Comparison of ENCODE assay signal across 8 cellular contexts in genomic region chr22:38069372-38070249, GRCh38. TPM values are rescaled to one million over a fixed set of nuclear protein-coding genes. Genes with fewer than 3 reads are reported as not detected.
A peak's percentile ranks its signal among the peaks of the same experiment; 100 is the strongest.
DNase-seq lines count a peak whose midpoint lies in the region; ATAC-seq and TF ChIP-seq lines count a peak whose summit lies in the region.

No MANE protein-coding gene starts in this region.

- peak; percentile 53 for TF ChIP-seq CTCF in DND-41 (IDR thresholded peaks at IDR 0.05; ENCODE audit: borderline replicate concordance, extremely low read depth, low read length, poor library complexity, severe bottlenecking)
- TF ChIP-seq CTCF in OCI-LY7 (conservative IDR thresholded peaks at IDR 0.05; ENCODE audit: low read length), result peak; percentile 63
- no peak for TF ChIP-seq CTCF in body of pancreas (IDR thresholded peaks at IDR 0.05)

- no peak for TF ChIP-seq POLR2A in body of pancreas (IDR thresholded peaks at IDR 0.05)

- H3K27me3 ChIP-seq in DND-41 (ENCODE audit: insufficient read depth, low read length, poor library complexity), result peaks cover 4% of the 10 kb centered on the region
- no peaks in the 10 kb centered on the region for H3K27me3 ChIP-seq in body of pancreas

- WGBS in body of pancreas, 2 donors, result 84 to 87% methylated on average over 13 to 19 of the region's 21 CpGs

- DNase-seq in DND-41, result peak; percentile 28
- DNase-seq in OCI-LY7 (ENCODE audit: low spot score), result peak; percentile 15
- peak; percentile 77 for DNase-seq in fibroblast of peridontal ligament (ENCODE audit: extremely low read depth)
- peak; percentile 86 for DNase-seq in pons (ENCODE audit: low spot score)
- DNase-seq in SKM-1 treated with dmso at 0.1 percent for 144 hours (lab: John Stamatoyannopoulos, UW; ENCODE audit: unreplicated experiment), result no peak
- DNase-seq in stimulated activated CD4-positive, alpha-beta T cell treated with anti-CD3 and anti-CD28 coated beads, Interleukin-1b, Interleukin-23, amount 100 ng/mL, for 48 hours, result no peak
- no peak for DNase-seq in body of pancreas

- H3K4me1 ChIP-seq in DND-41 (ENCODE audit: insufficient read depth, low read length) (no peaks in the 10 kb centered on the region), OCI-LY7 (ENCODE audit: insufficient read depth, low read length, poor library complexity, severe bottlenecking) (no peaks in the 10 kb centered on the region), body of pancreas (no peaks in the 10 kb centered on the region)

- intact Hi-C loops in OCI-LY7 (cut with micrococcal nuclease; ENCODE audit: unreplicated experiment), result no loop called here
- intact Hi-C loops in body of pancreas (cut with DNase I), result no loop called here

- CTCF ChIA-PET in OCI-LY7 (lab: Charles Lee; ENCODE audit: unreplicated experiment), result no interaction called here

- H2AFZ ChIP-seq in DND-41 (ENCODE audit: low read depth, low read length), result no peak overlapping the region
- H2AFZ ChIP-seq in OCI-LY7 (ENCODE audit: low read length), result no peak overlapping the region

- no TSS peak for BruUV-seq in OCI-LY7 (replicated peaks; lab: Mats Ljungman, UMichigan)

- H3K36me3 ChIP-seq in DND-41 (ENCODE audit: insufficient read depth, low read length), result no peaks in the 10 kb centered on the region
- H3K36me3 ChIP-seq in OCI-LY7 (ENCODE audit: insufficient read depth, low read length), result no peaks in the 10 kb centered on the region
- peaks cover 0 to 39% of the 10 kb centered on the region in 2 donors for H3K36me3 ChIP-seq in body of pancreas (replicated peaks in 1 of 2; ENCODE audit: insufficient read depth in 1 of 2, low read depth in 2 of 2)

- H3K79me2 ChIP-seq in DND-41 (ENCODE audit: insufficient read depth, low read length) (no peaks in the 10 kb centered on the region), OCI-LY7 (ENCODE audit: insufficient read depth, low read depth, low read length) (no peaks in the 10 kb centered on the region)

- H3K9ac ChIP-seq in DND-41 (ENCODE audit: low read depth, low read length), result no peak overlapping the region

- POLR2A ChIA-PET in OCI-LY7 (lab: Charles Lee), result no interaction called here

- H3K9me3 ChIP-seq in DND-41 (ENCODE audit: insufficient read depth, low read length, severe bottlenecking) (no peaks in the 10 kb centered on the region), OCI-LY7 (ENCODE audit: low read length) (no peaks in the 10 kb centered on the region), body of pancreas (no peaks in the 10 kb centered on the region)

- ATAC-seq in DND-41 (ENCODE audit: insufficient read depth, low read depth), result peak; percentile 42; the same call in 2 of the 3 replicates
- ATAC-seq in GM21619 (IDR thresholded peaks at IDR 0.05; ENCODE audit: unreplicated experiment), result no peak
- no peak for ATAC-seq in body of pancreas

- no peak overlapping the region for H3K4me3 ChIP-seq in DND-41 (ENCODE audit: low read depth in 1 of 2, low read length in 2 of 2)
- H3K4me3 ChIP-seq in OCI-LY7 (ENCODE audit: low read depth, low read length, poor library complexity, severe bottlenecking), result no peak overlapping the region
- no peak overlapping the region for H3K4me3 ChIP-seq in body of pancreas

- H3K4me2 ChIP-seq in DND-41 (ENCODE audit: insufficient read depth, low read length) (no peak overlapping the region), OCI-LY7 (ENCODE audit: low read length) (no peak overlapping the region)

- no peaks in the 10 kb centered on the region for H4K20me1 ChIP-seq in DND-41 (ENCODE audit: insufficient read depth, low read length)
- H4K20me1 ChIP-seq in OCI-LY7 (ENCODE audit: insufficient read depth, low read length), result no peaks in the 10 kb centered on the region

- no peaks in the 10 kb centered on the region for H3K9me2 ChIP-seq in OCI-LY7 (ENCODE audit: insufficient read depth, low read length)

- no peak overlapping the region for H3K27ac ChIP-seq in DND-41 (ENCODE audit: low read length)
- H3K27ac ChIP-seq in OCI-LY7 (ENCODE audit: low read depth, low read length, poor library complexity, severe bottlenecking), result no peak overlapping the region
- no peak overlapping the region for H3K27ac ChIP-seq in body of pancreas

RNA-seq across cellular contexts. Expression of gene PICK1, which starts 12.4 kb away (rescaled TPM):
- total RNA-seq in OCI-LY7 (2014; rRNA removed; shearing (Covaris generic)), result 19.2 and 28.5 TPM in 2 replicates
- total RNA-seq in OCI-LY7 (2022), result 23.8 and 25.6 TPM in 2 replicates
- total RNA-seq in body of pancreas, result 10 to 100 TPM; 39.7 to 52.4 TPM

RNA-seq across cellular contexts. Expression of gene SLC16A8, which starts 14.4 kb away (rescaled TPM):
- total RNA-seq in OCI-LY7 (2014; rRNA removed; shearing (Covaris generic)), result not detected in 2 replicates
- not detected in 2 replicates for total RNA-seq in OCI-LY7 (2022)
- not detected for total RNA-seq in body of pancreas

RNA-seq across cellular contexts. Expression of gene BAIAP2L2, which starts 40.9 kb away (rescaled TPM):
- total RNA-seq in OCI-LY7 (2014; rRNA removed; shearing (Covaris generic)), result 0.35 and 0.41 TPM in 2 replicates
- 1.9 and 2.4 TPM in 2 replicates for total RNA-seq in OCI-LY7 (2022)
- 1 to 10 TPM in 1 of 2 donors, under 1 TPM in 1; 0.66 to 4.4 TPM for total RNA-seq in body of pancreas

Comparison
In these comparisons a context has a peak if more than half of its experiments do, and no peak if none do; other contexts are left out.
1. DNase-seq: peak in DND-41 (single experiment), OCI-LY7 (single experiment), fibroblast of peridontal ligament (single experiment) and pons (single experiment); none in SKM-1 treated with dmso at 0.1 percent for 144 hours (single experiment), stimulated activated CD4-positive, alpha-beta T cell treated with anti-CD3 and anti-CD28 coated beads, Interleukin-1b, Interleukin-23, amount 100 ng/mL, for 48 hours (single experiment) and body of pancreas (0 of 4).
2. CTCF ChIP-seq: peak in DND-41 (single experiment) and OCI-LY7 (single experiment); none in body of pancreas (0 of 7).